ENCODE assay signal across 8 cellular contexts in the genomic region with DNA sequence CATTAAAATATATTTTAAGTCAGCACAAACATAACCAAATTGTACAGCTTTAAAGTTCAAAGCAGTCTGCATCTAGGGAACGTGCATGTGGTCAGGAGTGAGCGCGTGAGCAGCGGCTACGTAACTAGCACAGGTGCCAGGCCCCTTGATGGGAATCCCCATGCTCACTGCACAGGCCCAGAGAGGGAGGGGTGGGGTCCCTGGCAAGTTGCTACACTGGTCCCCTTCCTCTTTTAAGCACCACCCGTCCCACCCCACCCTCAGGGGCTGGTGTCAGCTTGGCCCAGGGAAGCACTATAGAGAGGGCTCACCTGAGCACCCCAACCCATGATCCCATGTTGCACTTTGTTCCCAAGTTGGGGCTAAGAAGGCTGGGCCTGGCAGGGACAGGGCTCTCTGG. TPM values are rescaled to one million over a fixed set of nuclear protein-coding genes. Genes with fewer than 3 reads are reported as not detected.
DNase-seq lines count a peak whose midpoint lies in the region; FAIRE-seq and TF ChIP-seq lines count a peak whose summit lies in the region.

No MANE protein-coding gene starts in this region.

- peak; percentile 71 for FAIRE-seq in GM18507 (lab: Jason Lieb, UNC)

- peaks cover 20% of the 10 kb centered on the region for H3K79me2 ChIP-seq in osteoblast (ENCODE audit: insufficient read depth, low read length)

- H3K36me3 ChIP-seq in osteoblast (ENCODE audit: insufficient read depth, low read length), result peaks cover 55% of the 10 kb centered on the region

- H3K9me3 ChIP-seq in osteoblast (ENCODE audit: low read depth, low read length), result no peaks in the 10 kb centered on the region

- H3K4me2 ChIP-seq in osteoblast (ENCODE audit: insufficient read depth, low read length), result peak overlapping the region; percentile 98

- H3K27me3 ChIP-seq in osteoblast (ENCODE audit: insufficient read depth, low read length), result no peaks in the 10 kb centered on the region

- H2AFZ ChIP-seq in osteoblast (ENCODE audit: low read length), result peak overlapping the region; percentile 74

- peaks cover 15% of the 10 kb centered on the region for H3K4me1 ChIP-seq in osteoblast (ENCODE audit: insufficient read depth, low read length)

- H3K27ac ChIP-seq in epithelial cell of prostate (peak overlapping the region; percentile 85), osteoblast (ENCODE audit: low read depth, low read length) (peak overlapping the region; percentile 91)

- H4K20me1 ChIP-seq in osteoblast (ENCODE audit: insufficient read depth, low read length), result peaks cover 14% of the 10 kb centered on the region

- no peak for DNase-seq in GM18507 (ENCODE audit: extremely low spot score, insufficient read length, low read depth)
- DNase-seq in T follicular helper cell (ENCODE audit: low read depth), result peak; percentile 41
- no peak for DNase-seq in epithelial cell of prostate (ENCODE audit: low read depth, low spot score)
- DNase-seq in osteoblast (ENCODE audit: insufficient read length, low spot score, missing footprints), result peak; percentile 70
- no peak for DNase-seq in activated gamma-delta T cell treated with Interleukin-2 at 50 U/mL for 16 hours
- DNase-seq in NCI-H524 treated with DMSO at 0.1 percent for 48 hours (lab: John Stamatoyannopoulos, UW), result no peak
- no peak for DNase-seq in NCI-H526 (lab: John Stamatoyannopoulos, UW)
- DNase-seq in NCI-H2171 (lab: John Stamatoyannopoulos, UW), result no peak

- TF ChIP-seq CTCF in osteoblast (IDR thresholded peaks at IDR 0.05; ENCODE audit: extremely low read depth, low read depth, low read length), result no peak

- peak overlapping the region; percentile 91 for H3K4me3 ChIP-seq in osteoblast (ENCODE audit: insufficient read depth, low read length)

RNA-seq across cellular contexts. Expression of gene GMPPB, which starts 0.8 kb away (rescaled TPM):
- total RNA-seq in osteoblast, result 17.4 and 21.0 TPM in 2 replicates

RNA-seq across cellular contexts. Expression of gene AMIGO3, which starts 5.1 kb away (rescaled TPM):
- total RNA-seq in osteoblast, result 0.29 and 1.8 TPM in 2 replicates

RNA-seq across cellular contexts. Expression of gene RNF123, which starts 35.2 kb away (rescaled TPM):
- total RNA-seq in osteoblast, result 25.0 and 33.3 TPM in 2 replicates

RNA-seq across cellular contexts. Expression of gene MST1, which starts 35.3 kb away (rescaled TPM):
- total RNA-seq in osteoblast, result 6.5 and 6.9 TPM in 2 replicates

RNA-seq across cellular contexts. Expression of gene APEH, which starts 50.4 kb away (rescaled TPM):
- 98.8 and 101 TPM in 2 replicates for total RNA-seq in osteoblast

Comparison
In these comparisons a context has a peak if more than half of its experiments do, and no peak if none do; other contexts are left out.
1. DNase-seq: peak in T follicular helper cell (single experiment) and osteoblast (single experiment); none in GM18507 (single experiment), epithelial cell of prostate (single experiment), activated gamma-delta T cell treated with Interleukin-2 at 50 U/mL for 16 hours (single experiment), NCI-H524 treated with DMSO at 0.1 percent for 48 hours (single experiment), NCI-H526 (0 of 2) and NCI-H2171 (single experiment).